Comparison of ENCODE assay signal across 7 cellular contexts in the genomic region with DNA sequence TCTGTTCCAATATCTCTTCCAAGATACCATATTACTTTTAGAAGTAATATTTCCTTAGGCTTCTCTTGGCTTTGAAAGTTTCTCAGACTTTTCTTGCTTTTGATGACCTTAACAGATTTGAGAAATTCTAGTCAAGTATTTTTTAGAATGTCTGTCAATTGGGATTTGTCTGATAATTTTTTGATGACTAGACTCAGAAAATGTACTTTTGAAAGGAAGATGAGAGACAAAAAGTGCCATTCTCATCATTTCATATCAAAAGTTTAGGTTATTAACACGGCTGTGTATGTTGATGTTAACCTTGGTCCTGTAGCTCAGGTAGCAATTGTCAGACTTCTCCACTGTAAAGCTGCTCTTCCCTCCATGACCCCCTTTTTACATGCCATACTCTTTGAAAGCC.
"Had no signal": no experiment of that assay in that cellular context is flagged by ENCODE, and none has a peak within 500 bp of the region (broad histone marks: within the 10 kb centered on the region; RNA-seq: fewer than 3 reads in every experiment).

No MANE protein-coding gene starts in this region.

- ATAC-seq: K562 had no signal

- H3K4me2 ChIP-seq: KMS-11 had no signal

- FAIRE-seq: HTR-8/SVneo, K562 had no signal

- H3K27ac ChIP-seq: HL-60, KMS-11 had no signal

- H3K9ac ChIP-seq: KMS-11 had no signal

- DNase-seq: IMR-90, KBM-7, KG1 had no signal

- H3K4me3 ChIP-seq: K562 had no signal
